15 cellular contexts compared by ENCODE assay signal in the genomic region with DNA sequence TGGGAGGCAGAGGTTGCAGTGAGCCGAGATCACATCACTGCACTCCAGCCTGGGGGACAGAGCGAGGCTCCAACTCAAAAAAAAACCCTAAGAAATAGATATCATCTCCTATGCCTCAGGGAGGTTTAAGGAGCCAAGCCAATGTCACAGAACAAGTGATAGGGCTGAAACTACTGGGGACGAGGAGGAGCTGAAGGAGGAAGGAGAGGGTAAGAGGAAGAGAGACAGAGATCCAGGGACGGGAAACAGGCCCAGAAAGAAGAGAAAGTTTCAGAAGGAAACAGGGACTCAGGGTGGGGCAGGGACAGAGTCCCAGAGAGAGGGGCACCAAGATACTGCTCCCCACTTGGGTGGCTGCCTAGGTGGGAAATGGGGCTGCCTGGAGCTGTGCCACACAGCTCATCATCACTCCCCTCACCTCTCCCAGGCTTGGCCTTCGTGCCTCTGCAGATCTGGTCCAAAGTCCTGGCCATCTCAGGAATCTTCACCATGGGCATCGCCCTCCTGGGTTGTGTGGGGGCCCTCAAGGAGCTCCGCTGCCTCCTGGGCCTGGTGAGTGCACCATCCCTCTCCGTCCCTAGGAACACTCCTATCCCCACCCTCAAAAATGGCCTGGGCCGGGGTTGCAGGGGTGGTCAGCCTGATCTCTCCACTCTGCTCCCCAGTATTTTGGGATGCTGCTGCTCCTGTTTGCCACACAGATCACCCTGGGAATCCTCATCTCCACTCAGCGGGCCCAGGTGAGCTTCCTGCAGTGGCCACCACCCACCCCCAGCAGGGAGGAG. TPM values are rescaled to one million over a fixed set of nuclear protein-coding genes. Genes with fewer than 3 reads are reported as not detected.
A peak's percentile ranks its signal among the peaks of the same experiment; 100 is the strongest.
DNase-seq lines count a peak whose midpoint lies in the region; ATAC-seq and TF ChIP-seq lines count a peak whose summit lies in the region.
"Had no signal": no experiment of that assay in that cellular context is flagged by ENCODE, and none has a peak within 500 bp of the region (broad histone marks: within the 10 kb centered on the region; RNA-seq: fewer than 3 reads in every experiment).

No MANE protein-coding gene starts in this region.

- H3K27ac ChIP-seq in esophagus muscularis mucosa (replicated peaks in 1 of 4) (peak overlapping the region in 1 of 4 donors; percentile 18), substantia nigra (ENCODE audit: low read depth, low read length, poor library complexity, severe bottlenecking) (no peak overlapping the region)
- H3K27ac ChIP-seq: brain microvascular endothelial cell had no signal

- H3K27ac Mint-ChIP-seq in activated CD4-positive, alpha-beta memory T cell treated with anti-CD3 and anti-CD28 coated beads for 36 hours, result peak overlapping the region; percentile 65
- peak overlapping the region; percentile 68 to 85 for H3K27ac Mint-ChIP-seq in stimulated activated naive CD8-positive, alpha-beta T cell treated with anti-CD3 and anti-CD28 coated beads, Interleukin-15, amount 100 ng/mL, for 72 hours

- CTCF ChIA-PET in activated CD4-positive, alpha-beta memory T cell treated with anti-CD3 and anti-CD28 coated beads for 36 hours (lab: Charles Lee), result no interaction called here

- no peaks in the 10 kb centered on the region for H3K27me3 ChIP-seq in esophagus muscularis mucosa
- H3K27me3 ChIP-seq: brain microvascular endothelial cell, heart left ventricle had no signal

- peak overlapping the region; percentile 97 for H3K4me3 Mint-ChIP-seq in activated CD4-positive, alpha-beta memory T cell treated with anti-CD3 and anti-CD28 coated beads for 36 hours
- H3K4me3 Mint-ChIP-seq in stimulated activated naive CD8-positive, alpha-beta T cell treated with anti-CD3 and anti-CD28 coated beads, Interleukin-15, amount 100 ng/mL, for 72 hours, result peak overlapping the region; percentile 99

- H3K9me3 ChIP-seq in esophagus muscularis mucosa, result no peaks in the 10 kb centered on the region
- H3K9me3 ChIP-seq: heart left ventricle had no signal

- peaks cover 0 to 14% (median 10%) of the 10 kb centered on the region in 4 donors for H3K36me3 ChIP-seq in esophagus muscularis mucosa

- ATAC-seq in stimulated activated naive CD8-positive, alpha-beta T cell treated with anti-CD3 and anti-CD28 coated beads, Interleukin-15, amount 100 ng/mL, for 72 hours, result no peak
- no peak for ATAC-seq in GM19351 (IDR thresholded peaks at IDR 0.05; ENCODE audit: unreplicated experiment)
- ATAC-seq: heart left ventricle had no signal

- H3K4me3 ChIP-seq in esophagus muscularis mucosa, result peak overlapping the region in 1 of 4 donors; percentile 48

- no peak for TF ChIP-seq EP300 in esophagus muscularis mucosa (IDR thresholded peaks at IDR 0.05)

- H3K4me1 Mint-ChIP-seq in activated CD4-positive, alpha-beta memory T cell treated with anti-CD3 and anti-CD28 coated beads for 36 hours (ENCODE audit: low read depth), result peaks cover 62% of the 10 kb centered on the region
- H3K4me1 Mint-ChIP-seq in stimulated activated naive CD8-positive, alpha-beta T cell treated with anti-CD3 and anti-CD28 coated beads, Interleukin-15, amount 100 ng/mL, for 72 hours, result peaks cover 84% of the 10 kb centered on the region

- no peak for TF ChIP-seq CTCF in esophagus muscularis mucosa (IDR thresholded peaks at IDR 0.05)

- H3K9me3 Mint-ChIP-seq in activated CD4-positive, alpha-beta memory T cell treated with anti-CD3 and anti-CD28 coated beads for 36 hours, result no peaks in the 10 kb centered on the region
- no peaks in the 10 kb centered on the region for H3K9me3 Mint-ChIP-seq in stimulated activated naive CD8-positive, alpha-beta T cell treated with anti-CD3 and anti-CD28 coated beads, Interleukin-15, amount 100 ng/mL, for 72 hours

- H3K36me3 Mint-ChIP-seq in activated CD4-positive, alpha-beta memory T cell treated with anti-CD3 and anti-CD28 coated beads for 36 hours, result peaks cover 26% of the 10 kb centered on the region

- intact Hi-C loops in activated CD4-positive, alpha-beta memory T cell treated with anti-CD3 and anti-CD28 coated beads for 36 hours (cut with micrococcal nuclease), result no loop called here
- intact Hi-C loops in esophagus muscularis mucosa (cut with DNase I), result no loop called here

- WGBS in esophagus muscularis mucosa, result 85% methylated on average over 8 of the region's 10 CpGs

- peaks cover 25 to 42% (median 30%) of the 10 kb centered on the region in 4 donors for H3K4me1 ChIP-seq in esophagus muscularis mucosa

- no peaks in the 10 kb centered on the region for H3K27me3 Mint-ChIP-seq in activated CD4-positive, alpha-beta memory T cell treated with anti-CD3 and anti-CD28 coated beads for 36 hours
- no peaks in the 10 kb centered on the region for H3K27me3 Mint-ChIP-seq in stimulated activated naive CD8-positive, alpha-beta T cell treated with anti-CD3 and anti-CD28 coated beads, Interleukin-15, amount 100 ng/mL, for 72 hours

- TF ChIP-seq POLR2A in esophagus muscularis mucosa (IDR thresholded peaks at IDR 0.05; ENCODE audit: low read depth), result no peak

- POLR2A ChIA-PET in activated CD4-positive, alpha-beta memory T cell treated with anti-CD3 and anti-CD28 coated beads for 36 hours (lab: Charles Lee), result interaction anchor here (0.6 kb wide), 1 partner anchor 323 kb away, joined by 4 read pairs; no protein-coding TSS in a partner anchor

- DNase-seq in activated effector memory CD4-positive, alpha-beta T cell treated with anti-CD3 and anti-CD28 coated beads, Interleukin-2, amount 50 U/mL, for 16 hours, result peak; percentile 59
- no peak for DNase-seq in activated effector memory CD4-positive, alpha-beta T cell treated with Interleukin-2 at 50 U/mL for 16 hours
- no peak for DNase-seq in activated CD4-positive, alpha-beta memory T cell treated with anti-CD3 and anti-CD28 coated beads for 36 hours
- DNase-seq in esophagus muscularis mucosa (ENCODE audit: extremely low spot score), result peak; percentile 75
- DNase-seq in stimulated activated naive CD8-positive, alpha-beta T cell treated with anti-CD3 and anti-CD28 coated beads, Interleukin-15, amount 100 ng/mL, for 72 hours, result no peak
- no peak for DNase-seq in SK-N-DZ (ENCODE audit: low spot score)
- DNase-seq in substantia nigra (lab: John Stamatoyannopoulos, UW), result no peak
- DNase-seq: brain microvascular endothelial cell, KBM-7, NCI-H2107 had no signal

RNA-seq across cellular contexts. Expression of gene CD37, which starts 1.5 kb away (rescaled TPM):
- 100 to 1,000 TPM; 178 to 181 TPM for total RNA-seq in activated CD4-positive, alpha-beta memory T cell treated with anti-CD3 and anti-CD28 coated beads for 36 hours
- 10 to 100 TPM in 2 of 4 donors, 1 to 10 TPM in 2; 8.0 to 22.4 (median 11.6) TPM for total RNA-seq in esophagus muscularis mucosa
- not detected in 2 replicates for polyA plus RNA-seq in SK-N-DZ (2014; cell fraction: cytosol; rRNA removed)
- not detected in 2 replicates for polyA plus RNA-seq in SK-N-DZ (2014; cell fraction: nucleus; rRNA removed)
- total RNA-seq: osteocyte had no signal

RNA-seq across cellular contexts. Expression of gene SLC6A16, which starts 11.7 kb away (rescaled TPM):
- 1 to 10 TPM; 1.0 to 1.3 TPM for total RNA-seq in activated CD4-positive, alpha-beta memory T cell treated with anti-CD3 and anti-CD28 coated beads for 36 hours
- total RNA-seq in esophagus muscularis mucosa, result 1 to 10 TPM in 3 of 4 donors, under 1 TPM in 1; 0.83 to 4.1 (median 2.5) TPM
- polyA plus RNA-seq in SK-N-DZ (2014; cell fraction: cytosol; rRNA removed), result 0.05 and 0.13 TPM in 2 replicates
- 0.40 and 0.47 TPM in 2 replicates for polyA plus RNA-seq in SK-N-DZ (2014; cell fraction: nucleus; rRNA removed)

RNA-seq across cellular contexts. Expression of gene TEAD2, which starts 25.5 kb away (rescaled TPM):
- not detected for total RNA-seq in activated CD4-positive, alpha-beta memory T cell treated with anti-CD3 and anti-CD28 coated beads for 36 hours
- total RNA-seq in esophagus muscularis mucosa, result 10 to 100 TPM; 40.7 to 73.2 (median 60.5) TPM
- 20.1 and 28.3 TPM in 2 replicates for polyA plus RNA-seq in SK-N-DZ (2014; cell fraction: cytosol; rRNA removed)
- 14.1 and 16.2 TPM in 2 replicates for polyA plus RNA-seq in SK-N-DZ (2014; cell fraction: nucleus; rRNA removed)
- total RNA-seq: T-helper 2 cell treated with Interferon-gamma antibody and Interleukin-4, amounts not matched to agents 100 ng/mL and 5 ng/mL, for 36 hours had no signal

RNA-seq across cellular contexts. Expression of gene DKKL1, which starts 27.0 kb away (rescaled TPM):
- not detected for total RNA-seq in activated CD4-positive, alpha-beta memory T cell treated with anti-CD3 and anti-CD28 coated beads for 36 hours
- under 1 TPM in 3 of 4 donors, not detected in 1; 0.40 to 0.83 (median 0.83) TPM for total RNA-seq in esophagus muscularis mucosa
- not detected in 2 replicates for polyA plus RNA-seq in SK-N-DZ (2014; cell fraction: cytosol; rRNA removed)
- polyA plus RNA-seq in SK-N-DZ (2014; cell fraction: nucleus; rRNA removed), result not detected in 2 replicates
- total RNA-seq: T-helper 2 cell treated with Interferon-gamma antibody and Interleukin-4, amounts not matched to agents 100 ng/mL and 5 ng/mL, for 36 hours had no signal

RNA-seq across cellular contexts. Expression of gene KASH5, which starts 51.4 kb away (rescaled TPM):
- total RNA-seq in activated CD4-positive, alpha-beta memory T cell treated with anti-CD3 and anti-CD28 coated beads for 36 hours, result 1 to 10 TPM; 2.3 to 2.6 TPM
- total RNA-seq in esophagus muscularis mucosa, result not detected
- not detected in 2 replicates for polyA plus RNA-seq in SK-N-DZ (2014; cell fraction: cytosol; rRNA removed)
- polyA plus RNA-seq in SK-N-DZ (2014; cell fraction: nucleus; rRNA removed), result not detected in 2 replicates
- total RNA-seq: heart left ventricle, liver, osteocyte had no signal
- polyA plus RNA-seq: heart left ventricle, liver had no signal

Comparison
In these comparisons a context has a peak if more than half of its experiments do, and no peak if none do; other contexts are left out.
1. DNase-seq: peak in activated effector memory CD4-positive, alpha-beta T cell treated with anti-CD3 and anti-CD28 coated beads, Interleukin-2, amount 50 U/mL, for 16 hours (single experiment) and esophagus muscularis mucosa (single experiment); none in activated effector memory CD4-positive, alpha-beta T cell treated with Interleukin-2 at 50 U/mL for 16 hours (single experiment), activated CD4-positive, alpha-beta memory T cell treated with anti-CD3 and anti-CD28 coated beads for 36 hours (single experiment), stimulated activated naive CD8-positive, alpha-beta T cell treated with anti-CD3 and anti-CD28 coated beads, Interleukin-15, amount 100 ng/mL, for 72 hours (0 of 2), SK-N-DZ (single experiment) and substantia nigra (0 of 49).
2. RNA of gene CD37, which starts 1.5 kb away (total RNA-seq): 178 to 181 TPM in activated CD4-positive, alpha-beta memory T cell treated with anti-CD3 and anti-CD28 coated beads for 36 hours; 8.0 to 22.4 TPM in esophagus muscularis mucosa; every median in the first group is over 4 times any median in the second.
3. RNA of gene TEAD2, which starts 25.5 kb away (total RNA-seq): 40.7 to 73.2 TPM in esophagus muscularis mucosa; not detected in activated CD4-positive, alpha-beta memory T cell treated with anti-CD3 and anti-CD28 coated beads for 36 hours; every median in the first group is over 10 times any median in the second.